Comparison of ENCODE assay signal across 14 cellular contexts in the genomic region with DNA sequence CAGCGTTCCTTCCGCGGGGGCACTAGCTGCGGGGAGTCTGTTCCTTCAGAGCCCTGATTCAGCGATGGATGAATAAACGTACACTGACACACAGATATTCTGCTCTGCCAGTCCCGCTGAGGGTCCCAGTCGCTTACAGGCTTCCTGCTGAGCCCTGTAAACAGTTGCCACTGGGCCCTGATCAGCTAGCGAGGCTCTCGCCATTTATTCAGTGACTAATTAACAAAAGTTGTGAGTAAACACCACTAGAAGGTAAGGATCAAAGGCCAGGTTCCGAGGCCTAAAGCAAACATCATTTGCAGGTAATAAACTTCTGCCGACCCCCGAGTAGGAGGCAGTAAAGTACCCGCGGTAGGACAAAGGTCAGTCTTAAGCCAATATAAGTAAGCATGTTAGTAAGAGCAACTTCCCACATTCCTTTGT.
DNase-seq lines count a peak whose midpoint lies in the region; ATAC-seq and TF ChIP-seq lines count a peak whose summit lies in the region.
"Had no signal": no experiment of that assay in that cellular context is flagged by ENCODE, and none has a peak within 500 bp of the region (broad histone marks: within the 10 kb centered on the region; RNA-seq: fewer than 3 reads in every experiment).

No MANE protein-coding gene starts in this region.

- peaks cover 5 to 10% of the 10 kb centered on the region in 2 donors for H3K9me3 Mint-ChIP-seq in effector memory CD8-positive, alpha-beta T cell

- no peaks in the 10 kb centered on the region for H3K4me1 Mint-ChIP-seq in effector memory CD8-positive, alpha-beta T cell (ENCODE audit: low read depth in 2 of 2)
- H3K4me1 Mint-ChIP-seq: activated naive CD4-positive, alpha-beta T cell treated with anti-CD3 and anti-CD28 coated beads, Interleukin-2, amount 50 U/mL, for 24 hours; naive B cell had no signal

- H3K4me2 ChIP-seq in skeletal muscle satellite cell (ENCODE audit: low read length) = peak overlapping the region; percentile 5

- WGBS in adrenal gland, 4 donors = 33 to 61% (median 39%) methylated on average over 14 to 15 of the region's 15 CpGs

- peaks cover 6% of the 10 kb centered on the region for H3K4me1 ChIP-seq in skeletal muscle satellite cell (ENCODE audit: control insufficient read depth, insufficient read depth, low read length)
- no peaks in the 10 kb centered on the region for H3K4me1 ChIP-seq in adrenal gland (replicated peaks in 1 of 2)

- H3K27me3 Mint-ChIP-seq in effector memory CD8-positive, alpha-beta T cell = no peaks in the 10 kb centered on the region
- H3K27me3 Mint-ChIP-seq: activated naive CD4-positive, alpha-beta T cell treated with anti-CD3 and anti-CD28 coated beads, Interleukin-2, amount 50 U/mL, for 24 hours; naive B cell had no signal

- H3K4me3 ChIP-seq in skeletal muscle satellite cell (ENCODE audit: low read length) (no peak overlapping the region), adrenal gland (no peak overlapping the region)
- H3K4me3 ChIP-seq: SK-N-MC had no signal

- H3K27ac ChIP-seq in adrenal gland = no peak overlapping the region
- H3K27ac ChIP-seq: SK-N-MC had no signal

- intact Hi-C loops in left colon (cut with DNase I, micrococcal nuclease) = no loop called here
- intact Hi-C loops in adrenal gland (cut with DNase I) = no loop called here

- H3K36me3 Mint-ChIP-seq in effector memory CD8-positive, alpha-beta T cell (ENCODE audit: insufficient read depth) = no peaks in the 10 kb centered on the region
- H3K36me3 Mint-ChIP-seq: activated naive CD4-positive, alpha-beta T cell treated with anti-CD3 and anti-CD28 coated beads, Interleukin-2, amount 50 U/mL, for 24 hours; naive B cell had no signal

- H3K27ac Mint-ChIP-seq in effector memory CD8-positive, alpha-beta T cell = no peak overlapping the region
- H3K27ac Mint-ChIP-seq: activated naive CD4-positive, alpha-beta T cell treated with anti-CD3 and anti-CD28 coated beads, Interleukin-2, amount 50 U/mL, for 24 hours; naive B cell had no signal

- H3K9me3 ChIP-seq in skeletal muscle satellite cell (replicated peaks; ENCODE audit: low read length) (no peaks in the 10 kb centered on the region), adrenal gland (replicated peaks in 1 of 3) (no peaks in the 10 kb centered on the region)

- peak; percentile 97 for ATAC-seq in left colon
- no peak for ATAC-seq in effector memory CD8-positive, alpha-beta T cell (replicated peaks)
- ATAC-seq in GM19395 (IDR thresholded peaks at IDR 0.05; ENCODE audit: unreplicated experiment) = no peak

- H3K4me3 Mint-ChIP-seq in effector memory CD8-positive, alpha-beta T cell = no peak overlapping the region
- H3K4me3 Mint-ChIP-seq: activated naive CD4-positive, alpha-beta T cell treated with anti-CD3 and anti-CD28 coated beads, Interleukin-2, amount 50 U/mL, for 24 hours; naive B cell had no signal

- CTCF ChIA-PET in HEK293T (lab: Yijun Ruan, JAX) = interaction anchor here (0.8 kb wide), 1 partner anchor 133 kb away, joined by 3 read pairs; no protein-coding TSS in a partner anchor

- H3K36me3 ChIP-seq in skeletal muscle satellite cell (ENCODE audit: insufficient read depth, low read length) (no peaks in the 10 kb centered on the region), adrenal gland (replicated peaks in 1 of 2) (no peaks in the 10 kb centered on the region)

- no peaks in the 10 kb centered on the region for H3K27me3 ChIP-seq in skeletal muscle satellite cell (ENCODE audit: control insufficient read depth, insufficient read depth, low read length)
- no peaks in the 10 kb centered on the region for H3K27me3 ChIP-seq in adrenal gland

- DNase-seq in HEK293T (ENCODE audit: extremely low spot score) (peak; percentile 10), SW480 (ENCODE audit: low spot score) (peak; percentile 68), left colon (peak; percentile 35 to 77), adrenal gland (no peak), NCI-H1105 (lab: John Stamatoyannopoulos, UW) (no peak)
- no peak for DNase-seq in effector memory CD8-positive, alpha-beta T cell
- DNase-seq: activated CD4-positive, alpha-beta T cell treated with anti-CD3 and anti-CD28 coated beads, Interleukin-2, amount 50 U/mL, for 1 hour; naive B cell; NCI-H1694; NCI-H446 had no signal

- POLR2A ChIA-PET in HEK293T (lab: Yijun Ruan, JAX) = no interaction called here

- H3K9ac ChIP-seq in skeletal muscle satellite cell (ENCODE audit: low read depth, low read length) = no peak overlapping the region

- no peak for TF ChIP-seq POLR2A in adrenal gland (IDR thresholded peaks at IDR 0.05)

- TF ChIP-seq CTCF in adrenal gland (IDR thresholded peaks at IDR 0.05) = no peak

TF ChIP-seq in HEK293T, 16 proteins besides CTCF, POLR2A, EP300 and RAD21:
- TF ChIP-seq ELF4 (IDR thresholded peaks at IDR 0.05) (no peak), FOXA1 (IDR thresholded peaks at IDR 0.05) (no peak), FOXK2 (IDR thresholded peaks at IDR 0.05) (no peak), SUZ12 (IDR thresholded peaks at IDR 0.05) (no peak), CTBP1 (IDR thresholded peaks at IDR 0.05; ENCODE audit: borderline replicate concordance) (no peak), FOXM1 (IDR thresholded peaks at IDR 0.05; ENCODE audit: borderline replicate concordance) (no peak), ZNF384 (IDR thresholded peaks at IDR 0.05) (no peak), NFRKB (IDR thresholded peaks at IDR 0.05) (no peak), LEF1 (IDR thresholded peaks at IDR 0.05; ENCODE audit: borderline replicate concordance) (no peak), SP1 (IDR thresholded peaks at IDR 0.05) (no peak), BHLHE40 (IDR thresholded peaks at IDR 0.05; ENCODE audit: borderline replicate concordance) (no peak), TARDBP (IDR thresholded peaks at IDR 0.05) (no peak), L3MBTL2 (conservative IDR thresholded peaks at IDR 0.05) (no peak), ARNT (IDR thresholded peaks at IDR 0.05) (no peak), HDGF (IDR thresholded peaks at IDR 0.05; ENCODE audit: borderline replicate concordance) (no peak)
- TF ChIP-seq, protein P1, sequence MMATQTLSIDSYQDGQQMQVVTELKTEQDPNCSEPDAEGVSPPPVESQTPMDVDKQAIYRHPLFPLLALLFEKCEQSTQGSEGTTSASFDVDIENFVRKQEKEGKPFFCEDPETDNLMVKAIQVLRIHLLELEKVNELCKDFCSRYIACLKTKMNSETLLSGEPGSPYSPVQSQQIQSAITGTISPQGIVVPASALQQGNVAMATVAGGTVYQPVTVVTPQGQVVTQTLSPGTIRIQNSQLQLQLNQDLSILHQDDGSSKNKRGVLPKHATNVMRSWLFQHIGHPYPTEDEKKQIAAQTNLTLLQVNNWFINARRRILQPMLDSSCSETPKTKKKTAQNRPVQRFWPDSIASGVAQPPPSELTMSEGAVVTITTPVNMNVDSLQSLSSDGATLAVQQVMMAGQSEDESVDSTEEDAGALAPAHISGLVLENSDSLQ (IDR thresholded peaks at IDR 0.05) = no peak

Comparison
In these comparisons a context has a peak if more than half of its experiments do, and no peak if none do; other contexts are left out.
1. DNase-seq: peak in HEK293T (single experiment), SW480 (single experiment) and left colon (2 of 2); none in effector memory CD8-positive, alpha-beta T cell (0 of 3), adrenal gland (0 of 7) and NCI-H1105 (single experiment).